8 cellular contexts compared by ENCODE assay signal in the genomic region with DNA sequence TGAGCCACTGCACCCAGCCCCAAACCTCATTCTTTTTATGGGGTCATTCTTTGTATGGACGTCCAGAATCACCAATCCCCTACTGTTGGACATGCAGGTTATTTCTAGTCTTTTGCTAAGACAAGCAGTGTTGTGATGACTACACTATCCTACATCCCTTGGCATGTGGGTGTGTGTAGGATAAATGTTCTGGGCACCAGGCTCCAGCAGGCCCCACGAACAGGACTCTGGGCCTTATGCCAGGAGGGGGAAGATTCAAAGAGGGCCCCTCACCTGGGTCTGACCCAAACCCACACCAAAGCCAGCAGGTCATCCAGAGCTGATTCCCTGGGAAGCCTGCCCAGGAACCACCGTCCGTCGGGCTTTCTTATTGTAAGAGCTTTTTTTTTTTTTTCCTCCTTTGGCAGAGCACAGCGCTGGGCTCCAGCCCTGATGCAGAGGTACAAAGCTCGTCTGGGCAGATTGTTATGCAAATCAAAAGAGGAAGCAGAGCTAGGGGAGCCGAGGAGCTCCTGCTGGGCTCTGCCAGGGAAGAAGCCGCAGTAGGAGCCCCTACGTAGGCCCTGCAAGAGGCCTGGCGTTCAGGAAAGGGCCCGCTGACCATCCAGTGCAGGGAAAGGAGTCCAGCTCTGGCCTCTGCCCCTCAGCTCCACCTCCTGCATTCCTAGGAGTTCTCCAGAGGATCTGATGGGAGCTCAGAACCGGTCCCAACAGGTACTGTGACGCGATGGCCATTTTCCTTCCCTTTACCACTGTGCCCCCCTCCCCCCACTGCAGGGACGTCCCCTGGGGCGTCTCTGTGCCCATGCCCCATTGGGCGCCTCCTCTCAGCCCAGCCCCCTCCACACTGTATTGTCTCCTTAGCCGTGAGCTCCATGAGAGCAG. TPM values are rescaled to one million over a fixed set of nuclear protein-coding genes. Genes with fewer than 3 reads are reported as not detected.
DNase-seq lines count a peak whose midpoint lies in the region; ATAC-seq and TF ChIP-seq lines count a peak whose summit lies in the region.

No MANE protein-coding gene starts in this region.

- no peaks in the 10 kb centered on the region for H3K36me3 Mint-ChIP-seq in CD4-positive, alpha-beta T cell (ENCODE audit: low read depth)
- H3K36me3 Mint-ChIP-seq in effector memory CD8-positive, alpha-beta T cell (ENCODE audit: insufficient read depth), result peaks cover 13% of the 10 kb centered on the region

- H3K27me3 Mint-ChIP-seq in CD4-positive, alpha-beta T cell, result no peaks in the 10 kb centered on the region
- H3K27me3 Mint-ChIP-seq in effector memory CD8-positive, alpha-beta T cell, result no peaks in the 10 kb centered on the region

- peak overlapping the region; percentile 73 for H3K4me3 Mint-ChIP-seq in CD4-positive, alpha-beta T cell
- H3K4me3 Mint-ChIP-seq in effector memory CD8-positive, alpha-beta T cell, result peak overlapping the region in 1 of 2 donors; percentile 65

- peak overlapping the region; percentile 87 for H3K27ac Mint-ChIP-seq in CD4-positive, alpha-beta T cell
- peak overlapping the region in 1 of 2 donors; percentile 89 for H3K27ac Mint-ChIP-seq in effector memory CD8-positive, alpha-beta T cell

- H3K9me3 ChIP-seq in CD4-positive, alpha-beta T cell (ENCODE audit: control insufficient read depth, low read length), result no peaks in the 10 kb centered on the region

- CTCF ChIA-PET in CD4-positive, alpha-beta T cell (lab: Charles Lee), result interaction anchor here (0.8 to 1.9 kb wide), 2 partner anchors 93 to 190 kb away, joined by 3 to 5 read pairs; a partner anchor contains a TSS

- H3K27ac ChIP-seq in CD4-positive, alpha-beta T cell (ENCODE audit: low read depth, low read length), result no peak overlapping the region
- no peak overlapping the region for H3K27ac ChIP-seq in rectal smooth muscle tissue (ENCODE audit: low read depth, low read length)

- no peaks in the 10 kb centered on the region for H3K36me3 ChIP-seq in rectal smooth muscle tissue (ENCODE audit: control insufficient read depth, insufficient read depth, low read length)

- H3K4me1 ChIP-seq in rectal smooth muscle tissue (ENCODE audit: control insufficient read depth, insufficient read depth, low read length), result no peaks in the 10 kb centered on the region

- peak in 3 of 10 experiments; percentile 10 to 24 (median 16) for DNase-seq in CD4-positive, alpha-beta T cell
- peak; percentile 84 for DNase-seq in SKM-1 treated with dmso at 0.1 percent for 144 hours (lab: John Stamatoyannopoulos, UW; ENCODE audit: unreplicated experiment)
- peak; percentile 29 for DNase-seq in glomerular visceral epithelial cell (ENCODE audit: extremely low spot score)
- DNase-seq in effector memory CD8-positive, alpha-beta T cell, result no peak
- no peak for DNase-seq in NCI-H1694 treated with DMSO at 0.1 percent for 48 hours (lab: John Stamatoyannopoulos, UW)

- POLR2A ChIA-PET in CD4-positive, alpha-beta T cell (lab: Charles Lee), result interaction anchor here (0.8 to 1.8 kb wide), 3 partner anchors 12 to 31 kb away, joined by 3 to 7 read pairs (median 3); no protein-coding TSS in a partner anchor

- no peaks in the 10 kb centered on the region for H3K9me3 Mint-ChIP-seq in CD4-positive, alpha-beta T cell
- H3K9me3 Mint-ChIP-seq in effector memory CD8-positive, alpha-beta T cell, result no peaks in the 10 kb centered on the region

- no peaks in the 10 kb centered on the region for H3K27me3 ChIP-seq in CD4-positive, alpha-beta T cell (ENCODE audit: control insufficient read depth, insufficient read depth, low read length)
- no peaks in the 10 kb centered on the region for H3K27me3 ChIP-seq in rectal smooth muscle tissue (ENCODE audit: control insufficient read depth, insufficient read depth, low read length)

- peaks cover 34% of the 10 kb centered on the region for H3K4me1 Mint-ChIP-seq in CD4-positive, alpha-beta T cell (ENCODE audit: low read depth)
- H3K4me1 Mint-ChIP-seq in effector memory CD8-positive, alpha-beta T cell (ENCODE audit: low read depth in 2 of 2), result peaks cover 13 to 21% of the 10 kb centered on the region in 2 donors

- TF ChIP-seq CTCF in CD4-positive, alpha-beta T cell (IDR thresholded peaks at IDR 0.05), result no peak

- peak overlapping the region; percentile 43 for H3K4me3 ChIP-seq in rectal smooth muscle tissue (ENCODE audit: low read length)

- intact Hi-C loops in CD4-positive, alpha-beta T cell (cut with DNase I, micrococcal nuclease), result loop anchor here (2.0 kb wide), 2 partner anchors 21 to 31 kb away; no protein-coding TSS in a partner anchor

- H3K9ac ChIP-seq in rectal smooth muscle tissue (ENCODE audit: low read length), result no peak overlapping the region

- no peak for ATAC-seq in CD4-positive, alpha-beta T cell (ENCODE audit: poor library complexity)
- ATAC-seq in GM19035 (IDR thresholded peaks at IDR 0.05; ENCODE audit: unreplicated experiment), result peak; percentile 74
- peak; percentile 60 for ATAC-seq in HG03280 (IDR thresholded peaks at IDR 0.05; ENCODE audit: unreplicated experiment)
- no peak for ATAC-seq in effector memory CD8-positive, alpha-beta T cell (replicated peaks)

RNA-seq across cellular contexts. Expression of a gene that starts 29.0 kb away (rescaled TPM):
- 100 to 1,000 TPM in 1 of 2 experiments, 10 to 100 TPM in 1; 97.4 to 104 TPM for total RNA-seq in CD4-positive, alpha-beta T cell

RNA-seq across cellular contexts. Expression of a gene that starts 44.9 kb away (rescaled TPM):
- 1 to 10 TPM; 3.0 to 5.5 TPM for total RNA-seq in CD4-positive, alpha-beta T cell

Comparison
In these comparisons a context has a peak if more than half of its experiments do, and no peak if none do; other contexts are left out.
1. ATAC-seq: peak in GM19035 (single experiment) and HG03280 (single experiment); none in CD4-positive, alpha-beta T cell (single experiment) and effector memory CD8-positive, alpha-beta T cell (single experiment).
2. DNase-seq: peak in SKM-1 treated with dmso at 0.1 percent for 144 hours (single experiment) and glomerular visceral epithelial cell (single experiment); none in effector memory CD8-positive, alpha-beta T cell (0 of 3) and NCI-H1694 treated with DMSO at 0.1 percent for 48 hours (single experiment).